ENCODE assay signal across 9 cellular contexts in genomic region chr6:118808794-118809668, GRCh38.
DNase-seq lines count a peak whose midpoint lies in the region; ATAC-seq, FAIRE-seq and TF ChIP-seq lines count a peak whose summit lies in the region.
"Had no signal": no experiment of that assay in that cellular context is flagged by ENCODE, and none has a peak within 500 bp of the region (broad histone marks: within the 10 kb centered on the region; RNA-seq: fewer than 3 reads in every experiment).

No MANE protein-coding gene starts in this region.

- SMC1A ChIA-PET in GM12878 (lab: Charles Lee; ENCODE audit: uncharacterized antibody, unreplicated experiment): interaction anchor here (0.6 to 1.3 kb wide), 10 partner anchors 8 to 301 kb away, joined by 3 to 5 read pairs (median 3); no protein-coding TSS in a partner anchor

- ATAC-seq in GM21381 (IDR thresholded peaks at IDR 0.05; ENCODE audit: unreplicated experiment) (peak; percentile 49), GM12878 (peak; percentile 55)

- peak; percentile 69 for DNase-seq in GF-D8 (lab: John Stamatoyannopoulos, UW)
- DNase-seq in GM12878 (ENCODE audit: low read depth, low spot score): no peak
- DNase-seq in stimulated activated CD4-positive, alpha-beta T cell treated with anti-CD3 and anti-CD28 coated beads, Interleukin-4, amount 100 ng/mL, for 24 hours: no peak
- no peak for DNase-seq in effector CD4-positive, alpha-beta T cell
- no peak for DNase-seq in NCI-H1105 (lab: John Stamatoyannopoulos, UW)
- no peak for DNase-seq in middle frontal gyrus (ENCODE audit: extremely low spot score, low spot score)
- DNase-seq: tibial artery had no signal

- no peaks in the 10 kb centered on the region; the same call in 1 of the 3 replicates for H3K9me3 ChIP-seq in GM12878 (replicated peaks; ENCODE audit: control insufficient read depth, insufficient read depth, low read length)
- H3K9me3 ChIP-seq: tibial artery had no signal

- WGBS in GM12878 (ENCODE audit: insufficient coverage, insufficient replicate concordance, low lambda C conversion rate, missing lambda C conversion rate): 51% methylated on average over 5 of the region's 5 CpGs

- no peak overlapping the region for H3K4me3 ChIP-seq in GM12878
- H3K4me3 ChIP-seq: tibial artery had no signal

- TF ChIP-seq CTCF in GM12878 (IDR thresholded peaks at IDR 0.05 in 2 of 3, conservative IDR thresholded peaks at IDR 0.05 in 1 of 3; ENCODE audit: control insufficient read depth in 2 of 3, extremely low read depth in 1 of 3, insufficient read depth in 1 of 3, low read depth in 3 of 3, low read length in 3 of 3): 0 out of 6 replicates have a peak, but pooled peaks of 1 of the 3 experiments have one; percentile 6

- H3K27ac Mint-ChIP-seq in IgD-negative memory B cell: peak overlapping the region; percentile 86 to 96 (median 89)

- no peak overlapping the region for H3K9ac ChIP-seq in GM12878 (ENCODE audit: control insufficient read depth, insufficient read depth, low read length)

- peak overlapping the region in 2 of 4 donors; percentile 40 to 77 for H3K4me3 Mint-ChIP-seq in IgD-negative memory B cell

- no TSS peak for BruUV-seq in GM12878 (replicated peaks; lab: Mats Ljungman, UMichigan)

- H2AFZ ChIP-seq in GM12878 (ENCODE audit: control insufficient read depth, low read depth, low read length): peak overlapping the region; percentile 50

- in situ Hi-C loops in GM12878 (cut with MboI): no loop called here

- RAD21 ChIA-PET in GM12878 (lab: Charles Lee; ENCODE audit: unreplicated experiment): interaction anchor here (0.7 to 1.0 kb wide), 2 partner anchors 100 to 243 kb away, joined by 3 read pairs; no protein-coding TSS in a partner anchor

- no peaks in the 10 kb centered on the region for H3K27me3 ChIP-seq in GM12878 (replicated peaks in 1 of 2; ENCODE audit: control insufficient read depth in 2 of 2, insufficient read depth in 2 of 2, low read length in 1 of 2)
- H3K27me3 ChIP-seq: tibial artery had no signal

- peaks cover 1% of the 10 kb centered on the region for H3K36me3 Mint-ChIP-seq in IgD-negative memory B cell

- peaks cover 22 to 37% (median 35%) of the 10 kb centered on the region in 3 donors for H3K4me1 Mint-ChIP-seq in IgD-negative memory B cell

- H3K4me1 ChIP-seq in GM12878 (ENCODE audit: control insufficient read depth, insufficient read depth, low read length): peaks cover 26% of the 10 kb centered on the region
- H3K4me1 ChIP-seq: tibial artery had no signal

- CTCF ChIA-PET in GM12878 (lab: Yijun Ruan, JAX): interaction anchor here (0.9 to 2.1 kb wide), 5 partner anchors 8 to 302 kb away, joined by 3 to 12 read pairs (median 5); no protein-coding TSS in a partner anchor

- no peak for FAIRE-seq in GM12878 (lab: Jason Lieb, UNC)

- H3K9me3 Mint-ChIP-seq in IgD-negative memory B cell: no peaks in the 10 kb centered on the region

- intact Hi-C loops in GM12878 (cut with micrococcal nuclease; ENCODE audit: unreplicated experiment): no loop called here

- no peak overlapping the region for H3K4me2 ChIP-seq in GM12878 (ENCODE audit: control insufficient read depth, insufficient read depth)

- no peak for TF ChIP-seq RAD21 in GM12878 (IDR thresholded peaks at IDR 0.05; ENCODE audit: insufficient read depth, low read depth, low read length)

- H3K36me3 ChIP-seq in GM12878 (ENCODE audit: control insufficient read depth in 2 of 2, insufficient read depth in 2 of 2, low read length in 1 of 2): no peaks in the 10 kb centered on the region

- POLR2A ChIA-PET in GM12878 (lab: Charles Lee): no interaction called here

- TF ChIP-seq EP300 in GM12878 (IDR thresholded peaks at IDR 0.05; ENCODE audit: borderline replicate concordance in 1 of 2, control insufficient read depth in 1 of 2, low read depth in 2 of 2, low read length in 2 of 2): no peak

- no peak for TF ChIP-seq POLR2A in GM12878 (IDR thresholded peaks at IDR 0.05; ENCODE audit: low read depth, low read length)

- no peaks in the 10 kb centered on the region for H3K27me3 Mint-ChIP-seq in IgD-negative memory B cell

- H4K20me1 ChIP-seq in GM12878 (ENCODE audit: control insufficient read depth, insufficient read depth): no peaks in the 10 kb centered on the region

- no peaks in the 10 kb centered on the region for H3K79me2 ChIP-seq in GM12878 (ENCODE audit: control insufficient read depth, insufficient read depth, low read length)

- peak overlapping the region; percentile 46 for H3K27ac ChIP-seq in GM12878 (ENCODE audit: control insufficient read depth, insufficient read depth)
- H3K27ac ChIP-seq: tibial artery had no signal

TF ChIP-seq in GM12878, 131 proteins besides CTCF, POLR2A, EP300 and RAD21:
- TF ChIP-seq CBFB (IDR thresholded peaks at IDR 0.05; ENCODE audit: low read depth) (0 out of 2 replicates have a peak, but pooled peaks have one; percentile 29), RUNX3 (IDR thresholded peaks at IDR 0.05; ENCODE audit: low read length) (peak; percentile 54), STAT3 (IDR thresholded peaks at IDR 0.05; ENCODE audit: low read depth, low read length) (no peak)
TF ChIP-seq in GM12878: peak in this region for 2.
